In genomic region chr9:89648247-89649000, GRCh38 we compare ENCODE assay signal across 28 cellular contexts. TPM values are rescaled to one million over a fixed set of nuclear protein-coding genes. Genes with fewer than 3 reads are reported as not detected.
A peak's percentile ranks its signal among the peaks of the same experiment; 100 is the strongest.
DNase-seq lines count a peak whose midpoint lies in the region; ATAC-seq and TF ChIP-seq lines count a peak whose summit lies in the region.
"Had no signal": no experiment of that assay in that cellular context is flagged by ENCODE, and none has a peak within 500 bp of the region (broad histone marks: within the 10 kb centered on the region; RNA-seq: fewer than 3 reads in every experiment).

No MANE protein-coding gene starts in this region.

- H3K4me3 Mint-ChIP-seq in dendritic cell treated with granulocyte-macrophage colony-stimulating factor and Interleukin-4, amounts not matched to agents 40 ng/mL and 50 ng/mL, for 4 days: no peak overlapping the region
- H3K4me3 Mint-ChIP-seq: activated CD8-positive, alpha-beta T cell treated with anti-CD3 and anti-CD28 coated beads, Interleukin-2, amount 10 ng/mL, durations not matched to agents 7 days and 5 days; activated naive CD4-positive, alpha-beta T cell treated with anti-CD3 and anti-CD28 coated beads, Interleukin-2, amount 50 U/mL, for 24 hours; activated T-helper 17 cell treated with anti-CD3 and anti-CD28 coated beads, Interleukin-2, amount 50 U/mL, for 72 hours; CD8-positive, alpha-beta T cell had no signal

- no peaks in the 10 kb centered on the region for H3K27me3 ChIP-seq in cardiac muscle cell
- no peaks in the 10 kb centered on the region for H3K27me3 ChIP-seq in parathyroid adenoma (ENCODE audit: control insufficient read depth, insufficient read depth, low read length)
- H3K27me3 ChIP-seq: colonic mucosa, left lung, transverse colon had no signal

- H3K27ac Mint-ChIP-seq in dendritic cell treated with granulocyte-macrophage colony-stimulating factor and Interleukin-4, amounts not matched to agents 40 ng/mL and 50 ng/mL, for 4 days: peak overlapping the region; percentile 60
- H3K27ac Mint-ChIP-seq: activated CD8-positive, alpha-beta T cell treated with anti-CD3 and anti-CD28 coated beads, Interleukin-2, amount 10 ng/mL, durations not matched to agents 7 days and 5 days; activated naive CD4-positive, alpha-beta T cell treated with anti-CD3 and anti-CD28 coated beads, Interleukin-2, amount 50 U/mL, for 24 hours; activated T-helper 17 cell treated with anti-CD3 and anti-CD28 coated beads, Interleukin-2, amount 50 U/mL, for 72 hours; CD8-positive, alpha-beta T cell had no signal

- H3K9me3 Mint-ChIP-seq in dendritic cell treated with granulocyte-macrophage colony-stimulating factor and Interleukin-4, amounts not matched to agents 40 ng/mL and 50 ng/mL, for 4 days: no peaks in the 10 kb centered on the region
- H3K9me3 Mint-ChIP-seq: activated naive CD4-positive, alpha-beta T cell treated with anti-CD3 and anti-CD28 coated beads, Interleukin-2, amount 50 U/mL, for 24 hours; CD8-positive, alpha-beta T cell had no signal

- DNase-seq in cardiac muscle cell (ENCODE audit: low read depth in 1 of 2, low spot score in 1 of 2) (no peak), Right ventricle myocardium superior (no peak), cortex of kidney (lab: John Stamatoyannopoulos, UW) (no peak), left colon (no peak), activated gamma-delta T cell treated with Interleukin-2 at 50 U/mL for 16 hours (no peak)
- DNase-seq: activated CD8-positive, alpha-beta T cell treated with anti-CD3 and anti-CD28 coated beads, Interleukin-2, amount 10 ng/mL, durations not matched to agents 7 days and 5 days; anterior cingulate cortex; CD8-positive, alpha-beta T cell; colonic mucosa; effector memory CD4-positive, alpha-beta T cell; H7; Karpas-422; left lung; MV-4-11; NCI-H1436 treated with DMSO at 0.1 percent for 48 hours; NCI-H2107; NCI-H748 treated with DMSO at 0.1 percent for 48 hours; SHP77; stimulated activated CD4-positive, alpha-beta T cell treated with anti-CD3 and anti-CD28 coated beads, Interleukin-4, amount 100 ng/mL, for 1 hour; transverse colon had no signal

- no peak overlapping the region for H3K9ac ChIP-seq in parathyroid adenoma

- H3K79me2 ChIP-seq in parathyroid adenoma: no peaks in the 10 kb centered on the region

- H3K9me3 ChIP-seq in cardiac muscle cell (ENCODE audit: low read depth) (no peaks in the 10 kb centered on the region), parathyroid adenoma (ENCODE audit: control insufficient read depth, low read length) (no peaks in the 10 kb centered on the region)
- H3K9me3 ChIP-seq: A549, colonic mucosa, left lung, transverse colon had no signal

- no peak for ATAC-seq in Right ventricle myocardium superior (ENCODE audit: poor library complexity)
- ATAC-seq in HG03097 (IDR thresholded peaks at IDR 0.05; ENCODE audit: low FRiP score, unreplicated experiment): no peak
- ATAC-seq in left colon: no peak
- ATAC-seq: activated CD8-positive, alpha-beta T cell treated with anti-CD3 and anti-CD28 coated beads, Interleukin-2, amount 10 ng/mL, durations not matched to agents 7 days and 5 days; CD8-positive, alpha-beta T cell; left lung; Panc1 had no signal

- H3K4me3 ChIP-seq in cardiac muscle cell (no peak overlapping the region), parathyroid adenoma (ENCODE audit: low read depth, low read length) (no peak overlapping the region)
- H3K4me3 ChIP-seq: A549, colonic mucosa, left lung, transverse colon had no signal

- peak overlapping the region; percentile 7 for H3K27ac ChIP-seq in cardiac muscle cell
- H3K27ac ChIP-seq in parathyroid adenoma: peak overlapping the region; percentile 1
- H3K27ac ChIP-seq: A549, colonic mucosa, left lung, transverse colon had no signal

- TF ChIP-seq CTCF in cardiac muscle cell (IDR thresholded peaks at IDR 0.05; ENCODE audit: low read depth, low read length) (no peak), parathyroid adenoma (IDR thresholded peaks at IDR 0.05) (no peak)

- intact Hi-C loops in Right ventricle myocardium superior (cut with DNase I): no loop called here
- intact Hi-C loops in dendritic cell treated with granulocyte-macrophage colony-stimulating factor and Interleukin-4, amounts not matched to agents 40 ng/mL and 50 ng/mL, for 4 days (cut with micrococcal nuclease): no loop called here
- intact Hi-C loops in left colon (cut with DNase I, micrococcal nuclease): no loop called here

- no peaks in the 10 kb centered on the region for H3K36me3 ChIP-seq in cardiac muscle cell
- no peaks in the 10 kb centered on the region for H3K36me3 ChIP-seq in parathyroid adenoma (ENCODE audit: control insufficient read depth, insufficient read depth, low read length)
- H3K36me3 ChIP-seq: colonic mucosa, left lung, transverse colon had no signal

- H3K27me3 Mint-ChIP-seq in dendritic cell treated with granulocyte-macrophage colony-stimulating factor and Interleukin-4, amounts not matched to agents 40 ng/mL and 50 ng/mL, for 4 days: peaks cover 29% of the 10 kb centered on the region
- H3K27me3 Mint-ChIP-seq: activated naive CD4-positive, alpha-beta T cell treated with anti-CD3 and anti-CD28 coated beads, Interleukin-2, amount 50 U/mL, for 24 hours; activated T-helper 17 cell treated with anti-CD3 and anti-CD28 coated beads, Interleukin-2, amount 50 U/mL, for 72 hours had no signal

- peak overlapping the region; percentile 45 for H3K4me2 ChIP-seq in parathyroid adenoma (ENCODE audit: low read length)
- H3K4me2 ChIP-seq: A549 had no signal

- H2AFZ ChIP-seq in parathyroid adenoma: no peak overlapping the region

- H3K4me1 ChIP-seq in cardiac muscle cell (ENCODE audit: low read depth) (peaks cover 25% of the 10 kb centered on the region), parathyroid adenoma (peaks cover 6% of the 10 kb centered on the region)
- H3K4me1 ChIP-seq: A549, colonic mucosa, left lung, transverse colon had no signal

- H3K4me1 Mint-ChIP-seq in dendritic cell treated with granulocyte-macrophage colony-stimulating factor and Interleukin-4, amounts not matched to agents 40 ng/mL and 50 ng/mL, for 4 days (ENCODE audit: low read depth): peaks cover 36% of the 10 kb centered on the region
- H3K4me1 Mint-ChIP-seq: activated naive CD4-positive, alpha-beta T cell treated with anti-CD3 and anti-CD28 coated beads, Interleukin-2, amount 50 U/mL, for 24 hours; activated T-helper 17 cell treated with anti-CD3 and anti-CD28 coated beads, Interleukin-2, amount 50 U/mL, for 72 hours had no signal

- no peaks in the 10 kb centered on the region for H3K36me3 Mint-ChIP-seq in dendritic cell treated with granulocyte-macrophage colony-stimulating factor and Interleukin-4, amounts not matched to agents 40 ng/mL and 50 ng/mL, for 4 days (ENCODE audit: low read depth)
- H3K36me3 Mint-ChIP-seq: activated naive CD4-positive, alpha-beta T cell treated with anti-CD3 and anti-CD28 coated beads, Interleukin-2, amount 50 U/mL, for 24 hours; CD8-positive, alpha-beta T cell had no signal

RNA-seq across cellular contexts. Expression of gene GADD45G, which starts 43.6 kb away (rescaled TPM):
- 32.7 and 34.6 TPM in 2 replicates for total RNA-seq in cardiac muscle cell
- polyA plus RNA-seq in cardiac muscle cell: 42.6 and 44.6 TPM in 2 replicates
- total RNA-seq in Right ventricle myocardium superior: 48.9 TPM
- total RNA-seq in left colon: 10 to 100 TPM in 1 of 2 donors, 1 to 10 TPM in 1; 5.3 to 13.9 TPM
- total RNA-seq: epithelial cell of proximal tubule had no signal
